In the genomic region with DNA sequence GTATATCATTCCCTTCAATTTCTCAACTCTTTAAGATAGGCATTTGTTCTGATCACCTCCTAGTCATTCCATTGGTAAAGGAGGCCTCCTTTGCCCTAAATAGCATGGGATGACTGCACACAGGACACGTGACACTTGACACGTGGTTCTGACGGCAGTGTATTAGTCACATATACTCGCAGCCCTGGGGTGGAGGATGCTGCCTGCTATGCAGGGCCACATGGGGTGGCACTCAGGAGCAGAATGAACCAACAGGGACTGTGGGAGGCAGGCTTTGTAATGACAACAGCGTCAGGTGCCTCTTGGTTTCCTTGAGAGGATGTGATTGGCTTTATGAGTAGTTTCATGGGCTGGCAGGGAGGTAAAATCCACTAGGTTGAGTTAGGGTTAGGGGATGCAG, we compare ENCODE assay signal across 18 cellular contexts. TPM values are rescaled to one million over a fixed set of nuclear protein-coding genes. Genes with fewer than 3 reads are reported as not detected.
A peak's percentile ranks its signal among the peaks of the same experiment; 100 is the strongest.
DNase-seq lines count a peak whose midpoint lies in the region; ATAC-seq and TF ChIP-seq lines count a peak whose summit lies in the region.
"Had no signal": no experiment of that assay in that cellular context is flagged by ENCODE, and none has a peak within 500 bp of the region (broad histone marks: within the 10 kb centered on the region; RNA-seq: fewer than 3 reads in every experiment).

No MANE protein-coding gene starts in this region.

- H3K27ac Mint-ChIP-seq in stimulated activated naive CD8-positive, alpha-beta T cell treated with anti-CD3 and anti-CD28 coated beads, Interleukin-15, amount 100 ng/mL, for 72 hours = no peak overlapping the region
- H3K27ac Mint-ChIP-seq: activated T-cell treated with anti-CD3 and anti-CD28 coated beads, Interleukin-2, amount 50 U/mL, for 24 hours had no signal

- H3K27ac ChIP-seq in brain microvascular endothelial cell (no peak overlapping the region), coronary artery (no peak overlapping the region)
- H3K27ac ChIP-seq: adrenal gland, suprapubic skin had no signal

- H3K36me3 ChIP-seq in brain microvascular endothelial cell (replicated peaks) = no peaks in the 10 kb centered on the region
- H3K36me3 ChIP-seq: adrenal gland, suprapubic skin had no signal

- no peaks in the 10 kb centered on the region for H3K4me1 Mint-ChIP-seq in stimulated activated naive CD8-positive, alpha-beta T cell treated with anti-CD3 and anti-CD28 coated beads, Interleukin-15, amount 100 ng/mL, for 72 hours

- H3K27me3 Mint-ChIP-seq in stimulated activated naive CD8-positive, alpha-beta T cell treated with anti-CD3 and anti-CD28 coated beads, Interleukin-15, amount 100 ng/mL, for 72 hours = peaks cover 43% of the 10 kb centered on the region

- TF ChIP-seq CTCF in brain microvascular endothelial cell (IDR thresholded peaks at IDR 0.05; ENCODE audit: low read depth, low read length, missing control alignments) = no peak
- TF ChIP-seq CTCF in coronary artery (IDR thresholded peaks at IDR 0.05) = no peak

- no peaks in the 10 kb centered on the region for H3K9me3 Mint-ChIP-seq in stimulated activated naive CD8-positive, alpha-beta T cell treated with anti-CD3 and anti-CD28 coated beads, Interleukin-15, amount 100 ng/mL, for 72 hours
- H3K9me3 Mint-ChIP-seq: activated T-cell treated with anti-CD3 and anti-CD28 coated beads, Interleukin-2, amount 50 U/mL, for 24 hours had no signal

- no peak for DNase-seq in stimulated activated naive CD8-positive, alpha-beta T cell treated with anti-CD3 and anti-CD28 coated beads, Interleukin-15, amount 100 ng/mL, for 72 hours
- DNase-seq in stimulated activated naive CD8-positive, alpha-beta T cell treated with anti-CD3 and anti-CD28 coated beads, Interleukin-15, Interleukin-2, amounts not matched to agents 100 U/mL and 50 U/mL, for 24 hours = no peak
- DNase-seq in M059J (ENCODE audit: low read depth) (peak; percentile 50), brain microvascular endothelial cell (peak; percentile 40), DMS114 treated with DMSO at 0.1 percent for 48 hours (lab: John Stamatoyannopoulos, UW; ENCODE audit: unreplicated experiment) (no peak), coronary artery (ENCODE audit: low spot score) (no peak)
- DNase-seq: activated T-cell treated with anti-CD3 and anti-CD28 coated beads, Interleukin-2, amount 50 U/mL, for 24 hours; adrenal gland; cerebellar nuclear complex; glutamatergic neuron; mucosa of descending colon; NCI-H1092 treated with DMSO at 0.1 percent for 48 hours; NCI-H2227 treated with DMSO at 0.1 percent for 48 hours; SW 1271 had no signal

- peak; percentile 59 for ATAC-seq in stimulated activated naive CD8-positive, alpha-beta T cell treated with anti-CD3 and anti-CD28 coated beads, Interleukin-15, amount 100 ng/mL, for 72 hours
- ATAC-seq in stimulated activated naive CD8-positive, alpha-beta T cell treated with anti-CD3 and anti-CD28 coated beads, Interleukin-15, Interleukin-2, amounts not matched to agents 100 U/mL and 50 U/mL, for 24 hours = no peak
- ATAC-seq in HG03460 (IDR thresholded peaks at IDR 0.05; ENCODE audit: unreplicated experiment) = no peak
- no peak for ATAC-seq in HG03457 (IDR thresholded peaks at IDR 0.05; ENCODE audit: unreplicated experiment)
- ATAC-seq: mucosa of descending colon had no signal

- H3K4me3 ChIP-seq in brain microvascular endothelial cell (ENCODE audit: low read depth, low read length) (no peak overlapping the region), coronary artery (no peak overlapping the region)
- H3K4me3 ChIP-seq: adrenal gland, mucosa of descending colon, suprapubic skin had no signal

- no peak overlapping the region for H3K4me3 Mint-ChIP-seq in stimulated activated naive CD8-positive, alpha-beta T cell treated with anti-CD3 and anti-CD28 coated beads, Interleukin-15, amount 100 ng/mL, for 72 hours
- H3K4me3 Mint-ChIP-seq: activated T-cell treated with anti-CD3 and anti-CD28 coated beads, Interleukin-2, amount 50 U/mL, for 24 hours had no signal

- H3K27me3 ChIP-seq in brain microvascular endothelial cell (replicated peaks) = no peaks in the 10 kb centered on the region
- H3K27me3 ChIP-seq: adrenal gland, suprapubic skin had no signal

- in situ Hi-C loops in brain microvascular endothelial cell (cut with HindIII; ENCODE audit: low pct_ligation_motif_present, low sequenced_read_pairs) = no loop called here

RNA-seq across cellular contexts. Expression of a gene that starts 9.3 kb away (rescaled TPM):
- 65.7 and 72.5 TPM in 2 replicates for total RNA-seq in M059J (2014; rRNA removed; shearing (Covaris generic))

RNA-seq across cellular contexts. Expression of a gene that starts 52.9 kb away (rescaled TPM):
- total RNA-seq in M059J (2014; rRNA removed; shearing (Covaris generic)) = not detected in 2 replicates
- total RNA-seq: adrenal gland, kidney epithelial cell, mucosa of descending colon, suprapubic skin had no signal

Comparison
In these comparisons a context has a peak if more than half of its experiments do, and no peak if none do; other contexts are left out.
1. DNase-seq: peak in M059J (single experiment) and brain microvascular endothelial cell (single experiment); none in stimulated activated naive CD8-positive, alpha-beta T cell treated with anti-CD3 and anti-CD28 coated beads, Interleukin-15, amount 100 ng/mL, for 72 hours (0 of 2), stimulated activated naive CD8-positive, alpha-beta T cell treated with anti-CD3 and anti-CD28 coated beads, Interleukin-15, Interleukin-2, amounts not matched to agents 100 U/mL and 50 U/mL, for 24 hours (single experiment), DMS114 treated with DMSO at 0.1 percent for 48 hours (single experiment) and coronary artery (single experiment).